Comparison of ENCODE assay signal across 22 cellular contexts in the genomic region with DNA sequence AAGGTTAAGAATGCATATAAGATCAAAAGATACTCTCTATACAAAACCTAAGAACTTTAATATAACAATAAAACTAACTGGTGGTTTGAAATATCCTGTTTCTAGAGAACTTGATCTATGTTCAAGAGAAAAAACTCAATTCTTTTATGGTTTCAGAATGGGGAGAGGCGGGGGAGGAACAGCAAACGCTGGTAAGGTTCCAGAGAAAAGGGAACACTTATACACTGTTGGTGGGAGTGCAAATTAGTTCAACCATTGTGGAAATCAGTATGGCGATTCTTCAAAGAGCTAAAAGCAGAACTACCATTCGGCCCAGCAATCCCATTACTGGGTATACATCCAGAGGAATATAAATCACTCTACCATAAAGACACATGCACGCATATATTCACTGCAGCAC. TPM values are rescaled to one million over a fixed set of nuclear protein-coding genes. Genes with fewer than 3 reads are reported as not detected.
DNase-seq lines count a peak whose midpoint lies in the region; ATAC-seq and TF ChIP-seq lines count a peak whose summit lies in the region.
"Had no signal": no experiment of that assay in that cellular context is flagged by ENCODE, and none has a peak within 500 bp of the region (broad histone marks: within the 10 kb centered on the region; RNA-seq: fewer than 3 reads in every experiment).

No MANE protein-coding gene starts in this region.

- H3K27me3 ChIP-seq in left ventricle myocardium inferior (ENCODE audit: low read depth) (no peaks in the 10 kb centered on the region), Loucy (ENCODE audit: insufficient read depth, low read length, poor library complexity, severe bottlenecking) (no peaks in the 10 kb centered on the region), dorsolateral prefrontal cortex (no peaks in the 10 kb centered on the region), gastrocnemius medialis (no peaks in the 10 kb centered on the region)
- H3K27me3 ChIP-seq: cardiac muscle cell, Peyer's patch, upper lobe of left lung had no signal

- H2AFZ ChIP-seq in Loucy (ENCODE audit: low read length), result no peak overlapping the region

- H3K9me3 ChIP-seq in left ventricle myocardium inferior (replicated peaks) (no peaks in the 10 kb centered on the region), Loucy (ENCODE audit: insufficient read depth, low read depth, low read length) (no peaks in the 10 kb centered on the region), gastrocnemius medialis (no peaks in the 10 kb centered on the region)
- H3K9me3 ChIP-seq: Peyer's patch, upper lobe of left lung had no signal

- no peaks in the 10 kb centered on the region for H4K20me1 ChIP-seq in Loucy (ENCODE audit: insufficient read depth, low read length, poor library complexity, severe bottlenecking)

- H3K4me3 Mint-ChIP-seq in stimulated activated naive B cell treated with anti-CD40 and anti-IgM and Interleukin-4, amounts not matched to agents 10 μg/mL and 1 μg/mL and 100 μg/mL, for 72 hours, result peak overlapping the region in 1 of 2 donors; percentile 50
- H3K4me3 Mint-ChIP-seq in activated CD8-positive, alpha-beta T cell treated with anti-CD3 and anti-CD28 coated beads for 36 hours, result no peak overlapping the region
- H3K4me3 Mint-ChIP-seq: CD4-positive, CD25-positive, alpha-beta regulatory T cell had no signal

- DNase-seq in left ventricle myocardium inferior, result no peak
- DNase-seq in Right ventricle myocardium superior, result no peak
- DNase-seq in dorsolateral prefrontal cortex, result no peak
- DNase-seq in stimulated activated naive B cell treated with anti-CD40 and anti-IgM and Interleukin-4, amounts not matched to agents 10 μg/mL and 1 μg/mL and 100 μg/mL, for 72 hours, result no peak
- no peak for DNase-seq in activated CD8-positive, alpha-beta T cell treated with anti-CD3 and anti-CD28 coated beads for 36 hours
- DNase-seq in epidermal melanocyte (ENCODE audit: insufficient read length, low spot score), result no peak
- no peak for DNase-seq in gastrocnemius medialis
- DNase-seq: activated CD4-positive, alpha-beta T cell treated with anti-CD3 and anti-CD28 coated beads, Interleukin-2, amount 50 U/mL, for 1 hour; activated gamma-delta T cell; aorta; mammary epithelial cell; NCI-H1694 treated with DMSO at 0.1 percent for 48 hours; NCI-H2171 treated with DMSO at 0.1 percent for 48 hours; NCI-H524 treated with DMSO at 0.1 percent for 48 hours; occipital lobe; Peyer's patch; substantia nigra; T-cell; upper lobe of left lung had no signal

- POLR2A ChIA-PET in activated CD8-positive, alpha-beta T cell treated with anti-CD3 and anti-CD28 coated beads for 36 hours (lab: Charles Lee), result no interaction called here

- intact Hi-C loops in left ventricle myocardium inferior (cut with micrococcal nuclease), result loop anchor here (5.0 to 10.0 kb wide), 3 partner anchors 105 to 637 kb away; partner anchors contain the start of genes LTBP1 and RASGRP3
- intact Hi-C loops in Right ventricle myocardium superior (cut with DNase I), result loop anchor here (5.0 kb wide), 1 partner anchor 170 kb away; no protein-coding TSS in a partner anchor
- intact Hi-C loops in dorsolateral prefrontal cortex (cut with DNase I), result loop anchor here (2.0 to 10.0 kb wide), 7 partner anchors 105 to 1027 kb away; partner anchors contain the start of gene RASGRP3 (in 1 of the 2)
- intact Hi-C loops in activated CD8-positive, alpha-beta T cell treated with anti-CD3 and anti-CD28 coated beads for 36 hours (cut with micrococcal nuclease), result loop anchor here (1.0 to 10.0 kb wide), 2 partner anchors 107 to 167 kb away; no protein-coding TSS in a partner anchor
- intact Hi-C loops in gastrocnemius medialis (cut with DNase I; ENCODE audit: low total_unique reads), result loop anchor here (2.0 to 10.0 kb wide), 3 partner anchors 105 to 807 kb away; partner anchors contain the start of gene RASGRP3

- peak overlapping the region; percentile 36 for H3K27ac ChIP-seq in left ventricle myocardium inferior (replicated peaks)
- peak overlapping the region in 48 of 59 donors; percentile 4 to 96 (median 58) for H3K27ac ChIP-seq in dorsolateral prefrontal cortex
- no peak overlapping the region for H3K27ac ChIP-seq in gastrocnemius medialis
- H3K27ac ChIP-seq: cardiac muscle cell, Peyer's patch, upper lobe of left lung had no signal

- H3K4me1 Mint-ChIP-seq in stimulated activated naive B cell treated with anti-CD40 and anti-IgM and Interleukin-4, amounts not matched to agents 10 μg/mL and 1 μg/mL and 100 μg/mL, for 72 hours, result peaks cover 10 to 23% of the 10 kb centered on the region in 2 donors
- H3K4me1 Mint-ChIP-seq in activated CD8-positive, alpha-beta T cell treated with anti-CD3 and anti-CD28 coated beads for 36 hours (ENCODE audit: low read depth), result peaks cover 7% of the 10 kb centered on the region

- H3K36me3 ChIP-seq in left ventricle myocardium inferior (peaks cover 33% of the 10 kb centered on the region), Loucy (ENCODE audit: insufficient read depth, low read length) (peaks cover 26% of the 10 kb centered on the region; the same call in 1 of the 2 replicates), gastrocnemius medialis (peaks cover 0 to 33% of the 10 kb centered on the region in 2 donors)

- no peak for TF ChIP-seq CTCF in left ventricle myocardium inferior (IDR thresholded peaks at IDR 0.05; ENCODE audit: borderline replicate concordance)
- no peak for TF ChIP-seq CTCF in Loucy (conservative IDR thresholded peaks at IDR 0.05; ENCODE audit: low read length)
- no peak for TF ChIP-seq CTCF in dorsolateral prefrontal cortex (IDR thresholded peaks at IDR 0.05 in 54 of 56, conservative IDR thresholded peaks at IDR 0.05 in 2 of 56; ENCODE audit: low read depth in 1 of 56, partially characterized antibody in 56 of 56)
- TF ChIP-seq CTCF in activated CD8-positive, alpha-beta T cell treated with anti-CD3 and anti-CD28 coated beads for 36 hours (IDR thresholded peaks at IDR 0.05), result no peak
- no peak for TF ChIP-seq CTCF in gastrocnemius medialis (IDR thresholded peaks at IDR 0.05 in 4 of 5, conservative IDR thresholded peaks at IDR 0.05 in 1 of 5)

- H3K4me1 ChIP-seq in left ventricle myocardium inferior, result peaks cover 36% of the 10 kb centered on the region
- peaks cover 25% of the 10 kb centered on the region for H3K4me1 ChIP-seq in Loucy (ENCODE audit: insufficient read depth, low read length, poor library complexity, severe bottlenecking)
- peaks cover 7 to 11% of the 10 kb centered on the region in 2 donors for H3K4me1 ChIP-seq in gastrocnemius medialis
- H3K4me1 ChIP-seq: Peyer's patch had no signal

- peak overlapping the region; percentile 66 for H3K27ac Mint-ChIP-seq in stimulated activated naive B cell treated with anti-CD40 and anti-IgM and Interleukin-4, amounts not matched to agents 10 μg/mL and 1 μg/mL and 100 μg/mL, for 72 hours
- no peak overlapping the region for H3K27ac Mint-ChIP-seq in activated CD8-positive, alpha-beta T cell treated with anti-CD3 and anti-CD28 coated beads for 36 hours
- H3K27ac Mint-ChIP-seq: CD4-positive, CD25-positive, alpha-beta regulatory T cell had no signal

- H3K27me3 Mint-ChIP-seq in stimulated activated naive B cell treated with anti-CD40 and anti-IgM and Interleukin-4, amounts not matched to agents 10 μg/mL and 1 μg/mL and 100 μg/mL, for 72 hours, result no peaks in the 10 kb centered on the region
- no peaks in the 10 kb centered on the region for H3K27me3 Mint-ChIP-seq in activated CD8-positive, alpha-beta T cell treated with anti-CD3 and anti-CD28 coated beads for 36 hours
- H3K27me3 Mint-ChIP-seq: CD4-positive, CD25-positive, alpha-beta regulatory T cell; T-cell had no signal

- H3K79me2 ChIP-seq in Loucy (ENCODE audit: insufficient read depth, low read length), result no peaks in the 10 kb centered on the region

- in situ Hi-C loops in gastrocnemius medialis (cut with MboI; ENCODE audit: low sequenced_read_pairs in 4 of 4), result loop anchor here (25.0 kb wide), 4 partner anchors 170 to 820 kb away; no protein-coding TSS in a partner anchor

- H3K9ac ChIP-seq in Loucy (ENCODE audit: low read depth, low read length, poor library complexity, severe bottlenecking), result peak overlapping the region; percentile 8

- H3K4me3 ChIP-seq in left ventricle myocardium inferior (no peak overlapping the region), Loucy (ENCODE audit: low read length, poor library complexity, severe bottlenecking) (peak overlapping the region; percentile 29), dorsolateral prefrontal cortex (no peak overlapping the region), gastrocnemius medialis (no peak overlapping the region)
- H3K4me3 ChIP-seq: cardiac muscle cell, Peyer's patch, upper lobe of left lung had no signal

- peak overlapping the region; percentile 59 for H3K4me2 ChIP-seq in Loucy (ENCODE audit: low read depth, low read length, poor library complexity, severe bottlenecking)

- TF ChIP-seq POLR2A in gastrocnemius medialis (IDR thresholded peaks at IDR 0.05), result no peak

- no peaks in the 10 kb centered on the region for H3F3A ChIP-seq in Loucy (ENCODE audit: low read depth)

- H3K9me3 Mint-ChIP-seq in stimulated activated naive B cell treated with anti-CD40 and anti-IgM and Interleukin-4, amounts not matched to agents 10 μg/mL and 1 μg/mL and 100 μg/mL, for 72 hours, result no peaks in the 10 kb centered on the region
- H3K9me3 Mint-ChIP-seq in activated CD8-positive, alpha-beta T cell treated with anti-CD3 and anti-CD28 coated beads for 36 hours, result no peaks in the 10 kb centered on the region
- H3K9me3 Mint-ChIP-seq: CD4-positive, CD25-positive, alpha-beta regulatory T cell; T-cell had no signal

- peaks cover 21 to 43% of the 10 kb centered on the region in 2 donors for H3K36me3 Mint-ChIP-seq in stimulated activated naive B cell treated with anti-CD40 and anti-IgM and Interleukin-4, amounts not matched to agents 10 μg/mL and 1 μg/mL and 100 μg/mL, for 72 hours
- H3K36me3 Mint-ChIP-seq in activated CD8-positive, alpha-beta T cell treated with anti-CD3 and anti-CD28 coated beads for 36 hours (ENCODE audit: low read depth), result peaks cover 22% of the 10 kb centered on the region

- ATAC-seq in Right ventricle myocardium superior (ENCODE audit: poor library complexity) (no peak), gastrocnemius medialis (no peak)
- peak in 1 of 2 donors; percentile 62 for ATAC-seq in stimulated activated naive B cell treated with anti-CD40 and anti-IgM and Interleukin-4, amounts not matched to agents 10 μg/mL and 1 μg/mL and 100 μg/mL, for 72 hours (replicated peaks)
- no peak for ATAC-seq in activated CD8-positive, alpha-beta T cell treated with anti-CD3 and anti-CD28 coated beads for 36 hours
- ATAC-seq: T-cell had no signal

- H3K9me2 ChIP-seq in Loucy (replicated peaks; ENCODE audit: low read depth, low read length), result no peaks in the 10 kb centered on the region

- CTCF ChIA-PET in activated CD8-positive, alpha-beta T cell treated with anti-CD3 and anti-CD28 coated beads for 36 hours (lab: Charles Lee), result interaction anchor here (1.0 to 3.3 kb wide), 5 partner anchors 9 to 809 kb away, joined by 3 to 24 read pairs (median 7); no protein-coding TSS in a partner anchor

RNA-seq across cellular contexts. Expression of gene FAM98A, which starts 17.2 kb away (rescaled TPM):
- total RNA-seq in left ventricle myocardium inferior (84.8 TPM), Right ventricle myocardium superior (66.6 TPM), dorsolateral prefrontal cortex (100 to 1,000 TPM in 3 of 120 experiments, 10 to 100 TPM in 117; 32.7 to 127 (median 73.1) TPM), gastrocnemius medialis (1,000 to 10,000 TPM in 1 of 4 donors, 10 to 100 TPM in 3; 33.7 to 1,115 (median 44.2) TPM)
- 10 to 100 TPM; 52.3 to 63.0 TPM for total RNA-seq in activated CD8-positive, alpha-beta T cell treated with anti-CD3 and anti-CD28 coated beads for 36 hours

Comparison
In these comparisons a context has a peak if more than half of its experiments do, and no peak if none do; other contexts are left out.
1. H3K27ac ChIP-seq: peak in left ventricle myocardium inferior (single experiment) and dorsolateral prefrontal cortex (48 of 59); none in gastrocnemius medialis (0 of 4).